Comparison of ENCODE assay signal across 19 cellular contexts in genomic region chr3:197407053-197407452, GRCh38.
A peak's percentile ranks its signal among the peaks of the same experiment; 100 is the strongest.
DNase-seq lines count a peak whose midpoint lies in the region; ATAC-seq and TF ChIP-seq lines count a peak whose summit lies in the region.
"Had no signal": no experiment of that assay in that cellular context is flagged by ENCODE, and none has a peak within 500 bp of the region (broad histone marks: within the 10 kb centered on the region; RNA-seq: fewer than 3 reads in every experiment).

No MANE protein-coding gene starts in this region.

- H3K4me1 Mint-ChIP-seq in nephron: peaks cover 36% of the 10 kb centered on the region
- H3K4me1 Mint-ChIP-seq: CD4-positive, CD25-positive, alpha-beta regulatory T cell had no signal

- H3K27me3 ChIP-seq in thyroid gland: no peaks in the 10 kb centered on the region

- peaks cover 4% of the 10 kb centered on the region for H3K27me3 Mint-ChIP-seq in nephron (ENCODE audit: low read depth)

- H3K27ac ChIP-seq in thyroid gland: peak overlapping the region in 2 of 3 donors; percentile 23 to 52
- H3K27ac ChIP-seq: GM23248 had no signal

- no peak overlapping the region for H3K4me3 Mint-ChIP-seq in nephron
- H3K4me3 Mint-ChIP-seq: CD4-positive, CD25-positive, alpha-beta regulatory T cell had no signal

- H3K4me1 ChIP-seq in thyroid gland: peaks cover 7 to 15% of the 10 kb centered on the region in 2 donors

- intact Hi-C loops in thyroid gland (cut with DNase I): no loop called here

- peaks cover 8% of the 10 kb centered on the region for H3K9me3 Mint-ChIP-seq in nephron

- DNase-seq in GM03348 (ENCODE audit: low spot score) (peak; percentile 0), cerebellum (ENCODE audit: low spot score) (peak; percentile 1), thyroid gland (no peak), activated gamma-delta T cell treated with Interleukin-2 at 50 U/mL for 16 hours (no peak)
- DNase-seq: CD4-positive, CD25-positive, alpha-beta regulatory T cell; DMS79; GM23248; IMR-90; NCI-H1694 treated with DMSO at 0.1 percent for 48 hours; NCI-H2081 treated with DMSO at 0.1 percent for 48 hours; NCI-H2171 treated with DMSO at 0.1 percent for 48 hours; NCI-H526 treated with DMSO at 0.1 percent for 48 hours; OCI-M1; SW 1271 had no signal

- H3K9me3 ChIP-seq in thyroid gland: no peaks in the 10 kb centered on the region

- H3K4me3 ChIP-seq in thyroid gland (replicated peaks in 1 of 3): no peak overlapping the region
- H3K4me3 ChIP-seq: GM12878, GM23248 had no signal

- 73 to 95% methylated on average over 15 of the region's 15 CpGs for WGBS in thyroid gland, 2 donors

- TF ChIP-seq POLR2A in thyroid gland (IDR thresholded peaks at IDR 0.05): no peak

- H3K36me3 ChIP-seq in thyroid gland: no peaks in the 10 kb centered on the region

- no peaks in the 10 kb centered on the region for H3K36me3 Mint-ChIP-seq in nephron (ENCODE audit: low read depth)
- H3K36me3 Mint-ChIP-seq: CD4-positive, CD25-positive, alpha-beta regulatory T cell had no signal

- ATAC-seq in HG03354 (IDR thresholded peaks at IDR 0.05; ENCODE audit: poor library complexity, severe bottlenecking, unreplicated experiment): no peak
- ATAC-seq in GM18520 (IDR thresholded peaks at IDR 0.05; ENCODE audit: unreplicated experiment): no peak
- ATAC-seq: GM12878, HCT116 had no signal

- TF ChIP-seq CTCF in nephron (IDR thresholded peaks at IDR 0.05; ENCODE audit: unreplicated experiment in 3 of 3): no peak
- no peak for TF ChIP-seq CTCF in thyroid gland (IDR thresholded peaks at IDR 0.05)

- peak overlapping the region in 2 of 3 experiments; percentile 58 to 64 for H3K27ac Mint-ChIP-seq in nephron
- H3K27ac Mint-ChIP-seq: CD4-positive, CD25-positive, alpha-beta regulatory T cell had no signal

Comparison
In these comparisons a context has a peak if more than half of its experiments do, and no peak if none do; other contexts are left out.
1. DNase-seq: peak in GM03348 (single experiment) and cerebellum (single experiment); none in thyroid gland (0 of 2) and activated gamma-delta T cell treated with Interleukin-2 at 50 U/mL for 16 hours (single experiment).